Comparison of ENCODE assay signal across 1 cellular context in the genomic region with DNA sequence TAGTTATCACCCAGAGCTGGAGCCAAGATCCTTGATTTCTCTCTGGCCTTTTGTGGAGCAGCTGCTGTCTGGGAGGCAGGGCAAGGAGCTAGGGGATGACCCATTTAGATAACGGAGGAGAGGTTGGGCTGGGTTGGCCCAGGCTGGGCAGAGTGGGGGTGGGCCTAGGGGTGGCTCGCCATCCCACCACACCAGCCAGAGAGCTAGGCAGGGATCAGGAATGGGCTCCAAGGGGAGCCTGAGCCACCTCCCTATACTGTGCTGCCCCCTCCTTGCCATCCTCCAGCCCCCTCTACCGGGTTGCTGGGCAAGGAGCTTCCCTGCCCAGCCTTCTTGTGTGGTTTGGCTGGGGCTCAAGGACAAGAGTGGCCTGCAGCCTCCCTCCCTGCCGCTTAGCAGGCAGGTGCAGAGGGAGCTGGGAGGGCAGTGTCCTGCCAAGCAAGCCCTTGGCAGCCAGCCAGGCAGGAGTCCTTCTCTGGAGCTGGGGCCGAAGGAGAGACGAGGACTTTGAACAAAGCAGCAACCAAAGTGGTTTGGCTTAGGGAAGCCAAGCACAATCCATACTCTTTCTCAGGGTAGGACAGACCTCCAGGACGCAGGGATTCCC.
TF ChIP-seq lines count a peak whose summit lies in the region.

No MANE protein-coding gene starts in this region.

TF ChIP-seq in HEK293, 187 proteins besides CTCF, POLR2A, EP300 and RAD21 (continued from another document):
- no peak for TF ChIP-seq REST (tag by site-specific recombination; IDR thresholded peaks at IDR 0.05)
- TF ChIP-seq KLF16 (tag by site-specific recombination; IDR thresholded peaks at IDR 0.05): 0 out of 2 replicates have a peak, but pooled peaks have one; percentile 38
- no peak for TF ChIP-seq YY1 (tag by site-specific recombination; IDR thresholded peaks at IDR 0.05)
- TF ChIP-seq ZFHX2 (tag by site-specific recombination; conservative IDR thresholded peaks at IDR 0.05): no peak
- peak; percentile 91 for TF ChIP-seq ZNF398 (tag by site-specific recombination; IDR thresholded peaks at IDR 0.05)
- peak; percentile 14; the same call in 1 of the 2 replicates for TF ChIP-seq SP2 (tag by site-specific recombination; IDR thresholded peaks at IDR 0.05)
- no peak for TF ChIP-seq ZNF114 (tag by site-specific recombination; IDR thresholded peaks at IDR 0.05)
- TF ChIP-seq GLI2 (tag by site-specific recombination; IDR thresholded peaks at IDR 0.05; ENCODE audit: borderline replicate concordance, low read depth): no peak
- no peak for TF ChIP-seq ZNF132 (tag by site-specific recombination; IDR thresholded peaks at IDR 0.05; ENCODE audit: borderline replicate concordance)
- peak; percentile 55 for TF ChIP-seq GLIS1 (tag by site-specific recombination; IDR thresholded peaks at IDR 0.05)
- TF ChIP-seq REPIN1 (tag by site-specific recombination; IDR thresholded peaks at IDR 0.05; ENCODE audit: low read depth): no peak
- peak; percentile 55 for TF ChIP-seq IKZF3 (tag by site-specific recombination; IDR thresholded peaks at IDR 0.05)
- no peak for TF ChIP-seq ZNF311 (tag by site-specific recombination; IDR thresholded peaks at IDR 0.05; ENCODE audit: borderline replicate concordance)
- TF ChIP-seq PATZ1 (tag by site-specific recombination; IDR thresholded peaks at IDR 0.05): peak; percentile 70
- TF ChIP-seq, protein P1, sequence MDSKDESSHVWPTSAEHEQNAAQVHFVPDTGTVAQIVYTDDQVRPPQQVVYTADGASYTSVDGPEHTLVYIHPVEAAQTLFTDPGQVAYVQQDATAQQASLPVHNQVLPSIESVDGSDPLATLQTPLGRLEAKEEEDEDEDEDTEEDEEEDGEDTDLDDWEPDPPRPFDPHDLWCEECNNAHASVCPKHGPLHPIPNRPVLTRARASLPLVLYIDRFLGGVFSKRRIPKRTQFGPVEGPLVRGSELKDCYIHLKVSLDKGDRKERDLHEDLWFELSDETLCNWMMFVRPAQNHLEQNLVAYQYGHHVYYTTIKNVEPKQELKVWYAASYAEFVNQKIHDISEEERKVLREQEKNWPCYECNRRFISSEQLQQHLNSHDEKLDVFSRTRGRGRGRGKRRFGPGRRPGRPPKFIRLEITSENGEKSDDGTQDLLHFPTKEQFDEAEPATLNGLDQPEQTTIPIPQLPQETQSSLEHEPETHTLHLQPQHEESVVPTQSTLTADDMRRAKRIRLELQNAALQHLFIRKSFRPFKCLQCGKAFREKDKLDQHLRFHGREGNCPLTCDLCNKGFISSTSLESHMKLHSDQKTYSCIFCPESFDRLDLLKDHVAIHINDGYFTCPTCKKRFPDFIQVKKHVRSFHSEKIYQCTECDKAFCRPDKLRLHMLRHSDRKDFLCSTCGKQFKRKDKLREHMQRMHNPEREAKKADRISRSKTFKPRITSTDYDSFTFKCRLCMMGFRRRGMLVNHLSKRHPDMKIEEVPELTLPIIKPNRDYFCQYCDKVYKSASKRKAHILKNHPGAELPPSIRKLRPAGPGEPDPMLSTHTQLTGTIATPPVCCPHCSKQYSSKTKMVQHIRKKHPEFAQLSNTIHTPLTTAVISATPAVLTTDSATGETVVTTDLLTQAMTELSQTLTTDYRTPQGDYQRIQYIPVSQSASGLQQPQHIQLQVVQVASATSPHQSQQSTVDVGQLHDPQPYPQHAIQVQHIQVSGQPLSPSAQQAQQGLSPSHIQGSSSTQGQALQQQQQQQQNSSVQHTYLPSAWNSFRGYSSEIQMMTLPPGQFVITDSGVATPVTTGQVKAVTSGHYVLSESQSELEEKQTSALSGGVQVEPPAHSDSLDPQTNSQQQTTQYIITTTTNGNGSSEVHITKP (tag by site-specific recombination; IDR thresholded peaks at IDR 0.05): peak; percentile 97
- no peak for TF ChIP-seq BCL11B (tag by site-specific recombination; IDR thresholded peaks at IDR 0.05; ENCODE audit: low read depth)
- 0 out of 2 replicates have a peak, but pooled peaks have one; percentile 23 for TF ChIP-seq ZSCAN30 (tag by site-specific recombination; IDR thresholded peaks at IDR 0.05)
- no peak for TF ChIP-seq ZNF776 (tag by site-specific recombination; IDR thresholded peaks at IDR 0.05; ENCODE audit: borderline replicate concordance)
- TF ChIP-seq TSHZ1 (tag by site-specific recombination; IDR thresholded peaks at IDR 0.05; ENCODE audit: borderline replicate concordance): no peak
- peak; percentile 92 for TF ChIP-seq ZNF449 (tag by site-specific recombination; IDR thresholded peaks at IDR 0.05)
- no peak for TF ChIP-seq ZNF140 (tag by site-specific recombination; IDR thresholded peaks at IDR 0.05)
- peak; percentile 82 for TF ChIP-seq KLF17 (tag by site-specific recombination; IDR thresholded peaks at IDR 0.05)
- TF ChIP-seq ZNF704 (tag by site-specific recombination; IDR thresholded peaks at IDR 0.05): no peak
- TF ChIP-seq GLIS2 (tag by site-specific recombination; IDR thresholded peaks at IDR 0.05): peak; percentile 50
